In the genomic region with DNA sequence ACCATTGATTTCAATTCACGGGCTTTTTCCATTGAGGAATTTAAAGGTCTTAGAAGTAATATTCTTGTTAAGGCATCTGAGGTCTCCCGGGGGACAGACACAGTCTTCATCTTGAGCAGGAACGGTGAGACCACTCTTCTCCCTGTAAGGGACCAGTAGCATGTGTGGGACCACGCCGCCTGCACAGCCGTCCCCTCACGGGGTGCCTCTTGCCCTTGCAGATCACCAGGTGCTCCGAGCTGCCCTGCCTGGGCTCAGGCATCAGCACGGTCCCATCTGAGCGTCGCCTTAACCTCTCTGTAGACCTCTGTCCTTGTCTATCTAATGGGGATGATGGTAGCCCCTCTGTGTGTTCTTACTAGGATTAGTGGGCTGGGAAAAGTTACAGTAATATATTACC, we compare ENCODE assay signal across 1 cellular context.
TF ChIP-seq lines count a peak whose summit lies in the region.

No MANE protein-coding gene starts in this region.

TF ChIP-seq in IMR-90, 13 proteins besides CTCF, POLR2A, EP300 and RAD21 (continued from another document):
- no peak for TF ChIP-seq ELK1 (IDR thresholded peaks at IDR 0.05; ENCODE audit: borderline replicate concordance, low read depth, low read length)
- no peak for TF ChIP-seq RCOR1 (IDR thresholded peaks at IDR 0.05; ENCODE audit: insufficient replicate concordance, low read length)
- TF ChIP-seq MXI1 (IDR thresholded peaks at IDR 0.05; ENCODE audit: borderline replicate concordance, low read depth, low read length): no peak
- TF ChIP-seq CEBPB (IDR thresholded peaks at IDR 0.05; ENCODE audit: low read depth, low read length): no peak
- TF ChIP-seq RFX5 (IDR thresholded peaks at IDR 0.05; ENCODE audit: low read depth, low read length): no peak
- no peak for TF ChIP-seq MAFK (IDR thresholded peaks at IDR 0.05; ENCODE audit: low read depth, low read length)
- TF ChIP-seq CHD1 (IDR thresholded peaks at IDR 0.05; ENCODE audit: low read depth, low read length): no peak
- TF ChIP-seq SMC3 (IDR thresholded peaks at IDR 0.05; ENCODE audit: low read depth, low read length): no peak
TF ChIP-seq in IMR-90: peak in this region for 0.
